8 cellular contexts compared by ENCODE assay signal in genomic region chr19:40716655-40717324, GRCh38. TPM values are rescaled to one million over a fixed set of nuclear protein-coding genes. Genes with fewer than 3 reads are reported as not detected.
A peak's percentile ranks its signal among the peaks of the same experiment; 100 is the strongest.
DNase-seq lines count a peak whose midpoint lies in the region; ATAC-seq and TF ChIP-seq lines count a peak whose summit lies in the region.

Gene COQ8B, minus strand, starts transcription at chr19:40716886. Its CDS starts 2,254 bp downstream, at chr19:40714632.
Gene ITPKC, plus strand, starts transcription at chr19:40717112. Its CDS starts 24 bp downstream, at chr19:40717136.

- WGBS in upper lobe of left lung, 2 donors = 0 to 1% methylated on average over 6 to 18 of the region's 72 CpGs

- intact Hi-C loops in left cardiac atrium (cut with DNase I) (loop anchor here (5.0 kb wide), 2 partner anchors 36 to 86 kb away; partner anchors contain the start of genes ACTMAP (in 1 of the 2) and SNRPA (in 1 of the 2)), posterior vena cava (cut with DNase I) (loop anchor here in 1 of 2 donors (2.0 to 5.0 kb wide), 2 partner anchors 26 to 36 kb away; partner anchors contain the start of genes ACTMAP, NUMBL and SNRPA)

- TF ChIP-seq EP300 in upper lobe of left lung (IDR thresholded peaks at IDR 0.05) = peak in 3 of 4 donors; percentile 52 to 95 (median 64)

- peak within 1 kb of the TSS; percentile 98 to 99 (median 98) for H3K27ac ChIP-seq in upper lobe of left lung

- H3K4me3 ChIP-seq in upper lobe of left lung = peak within 1 kb of the TSS; percentile 75 to 90 (median 76)

- peaks cover 37 to 73% (median 47%) of the 10 kb centered on the region in 4 donors for H3K4me1 ChIP-seq in upper lobe of left lung

- H3K9me3 ChIP-seq in upper lobe of left lung = no peaks in the 10 kb centered on the region

- DNase-seq in GM13977 (ENCODE audit: low spot score) = peak; percentile 98
- DNase-seq in NCI-H146 treated with DMSO at 0.1 percent for 48 hours (lab: John Stamatoyannopoulos, UW; ENCODE audit: unreplicated experiment) = peak; percentile 89
- peak; percentile 97 to 100 (median 99) for DNase-seq in T-helper 1 cell
- peak; percentile 94 for DNase-seq in amniotic stem cell (lab: John Stamatoyannopoulos, UW)
- DNase-seq in left cardiac atrium = peak; percentile 100
- DNase-seq in posterior vena cava (ENCODE audit: low spot score) = peak; percentile 100
- peak; percentile 99 to 100 for DNase-seq in upper lobe of left lung

- peak; percentile 70 for ATAC-seq in HG02884 (IDR thresholded peaks at IDR 0.05; ENCODE audit: unreplicated experiment)
- ATAC-seq in left cardiac atrium = peak; percentile 78 to 83
- peak; percentile 88 to 89 for ATAC-seq in upper lobe of left lung (ENCODE audit: low FRiP score in 2 of 2)

- TF ChIP-seq POLR2A in upper lobe of left lung (IDR thresholded peaks at IDR 0.05) = peak in 3 of 4 donors; percentile 84 to 95 (median 85)

- TF ChIP-seq CTCF in GM13977 (IDR thresholded peaks at IDR 0.05; ENCODE audit: extremely low read depth, insufficient read depth, missing control alignments) (no peak), upper lobe of left lung (IDR thresholded peaks at IDR 0.05) (peak; percentile 21 to 85 (median 64))

- H3K36me3 ChIP-seq in upper lobe of left lung = peaks cover 0 to 8% (median 0%) of the 10 kb centered on the region in 4 donors

- H3K27me3 ChIP-seq in upper lobe of left lung = no peaks in the 10 kb centered on the region

- in situ Hi-C loops in GM13977 (cut with MboI; ENCODE audit: low pct_unique_long_range_greater_than_20kb, low sequenced_read_pairs, unreplicated experiment) = no loop called here

RNA-seq across cellular contexts. Expression of gene COQ8B, which starts in this region (rescaled TPM):
- 10 to 100 TPM; 20.1 to 32.0 TPM for total RNA-seq in left cardiac atrium
- total RNA-seq in posterior vena cava = 10 to 100 TPM; 21.5 to 29.9 TPM
- 100 to 1,000 TPM in 2 of 6 donors, 10 to 100 TPM in 4; 46.2 to 142 (median 65.4) TPM for total RNA-seq in upper lobe of left lung

RNA-seq across cellular contexts. Expression of gene ITPKC, which starts in this region (rescaled TPM):
- total RNA-seq in left cardiac atrium (10 to 100 TPM; 12.4 to 17.6 TPM), posterior vena cava (10 to 100 TPM; 18.9 to 19.4 TPM), upper lobe of left lung (10 to 100 TPM; 38.4 to 76.0 (median 55.2) TPM)

Comparison
In these comparisons a context has a peak if more than half of its experiments do, and no peak if none do; other contexts are left out.
1. Peak in every context shown above with its lines: DNase-seq, ATAC-seq, H3K4me3 ChIP-seq and H3K27ac ChIP-seq.